In genomic region chr16:88451586-88452484, GRCh38 we compare ENCODE assay signal across 8 cellular contexts.
DNase-seq lines count a peak whose midpoint lies in the region; ATAC-seq and TF ChIP-seq lines count a peak whose summit lies in the region.

No MANE protein-coding gene starts in this region.

- DNase-seq in NCI-H345 (lab: John Stamatoyannopoulos, UW), result peak; percentile 3
- no peak for DNase-seq in NCI-H345 treated with DMSO at 0.1 percent for 48 hours (lab: John Stamatoyannopoulos, UW; ENCODE audit: unreplicated experiment)
- peak; percentile 48 to 59 for DNase-seq in erythroblast (lab: John Stamatoyannopoulos, UW)
- no peak for DNase-seq in stimulated activated effector memory CD8-positive, alpha-beta T cell treated with anti-CD3 and anti-CD28 coated beads, Interleukin-12 subunit alpha, Interleukin-12 subunit beta, amount 100 ng/mL, for 72 hours (ENCODE audit: low spot score in 2 of 2)
- DNase-seq in NCI-H1048 (lab: John Stamatoyannopoulos, UW), result no peak

- TF ChIP-seq POLR2A in Raji (IDR thresholded peaks at IDR 0.05; ENCODE audit: insufficient read depth, low read depth, low read length) (peak; percentile 39; the same call in 1 of the 2 replicates), erythroblast (IDR thresholded peaks at IDR 0.05; ENCODE audit: low read length) (no peak)

- ATAC-seq in stimulated activated effector memory CD8-positive, alpha-beta T cell treated with anti-CD3 and anti-CD28 coated beads, Interleukin-12 subunit alpha, Interleukin-12 subunit beta, amount 100 ng/mL, for 72 hours, result no peak
- ATAC-seq in HG03439 (IDR thresholded peaks at IDR 0.05; ENCODE audit: unreplicated experiment) (no peak), GM21717 (IDR thresholded peaks at IDR 0.05; ENCODE audit: unreplicated experiment) (no peak)

- peak overlapping the region; percentile 93 for H3K27ac Mint-ChIP-seq in stimulated activated effector memory CD8-positive, alpha-beta T cell treated with anti-CD3 and anti-CD28 coated beads, Interleukin-12 subunit alpha, Interleukin-12 subunit beta, amount 100 ng/mL, for 72 hours

- no peaks in the 10 kb centered on the region for H3K9me3 Mint-ChIP-seq in stimulated activated effector memory CD8-positive, alpha-beta T cell treated with anti-CD3 and anti-CD28 coated beads, Interleukin-12 subunit alpha, Interleukin-12 subunit beta, amount 100 ng/mL, for 72 hours

- H3K4me3 Mint-ChIP-seq in stimulated activated effector memory CD8-positive, alpha-beta T cell treated with anti-CD3 and anti-CD28 coated beads, Interleukin-12 subunit alpha, Interleukin-12 subunit beta, amount 100 ng/mL, for 72 hours, result peak overlapping the region; percentile 92

- H3K4me1 Mint-ChIP-seq in stimulated activated effector memory CD8-positive, alpha-beta T cell treated with anti-CD3 and anti-CD28 coated beads, Interleukin-12 subunit alpha, Interleukin-12 subunit beta, amount 100 ng/mL, for 72 hours, result peaks cover 20% of the 10 kb centered on the region

- H3K36me3 Mint-ChIP-seq in stimulated activated effector memory CD8-positive, alpha-beta T cell treated with anti-CD3 and anti-CD28 coated beads, Interleukin-12 subunit alpha, Interleukin-12 subunit beta, amount 100 ng/mL, for 72 hours, result peaks cover 24% of the 10 kb centered on the region

Comparison
In these comparisons a context has a peak if more than half of its experiments do, and no peak if none do; other contexts are left out.
1. DNase-seq: peak in NCI-H345 (single experiment) and erythroblast (2 of 2); none in NCI-H345 treated with DMSO at 0.1 percent for 48 hours (single experiment), stimulated activated effector memory CD8-positive, alpha-beta T cell treated with anti-CD3 and anti-CD28 coated beads, Interleukin-12 subunit alpha, Interleukin-12 subunit beta, amount 100 ng/mL, for 72 hours (0 of 2) and NCI-H1048 (single experiment).